18 cellular contexts compared by ENCODE assay signal in the genomic region with DNA sequence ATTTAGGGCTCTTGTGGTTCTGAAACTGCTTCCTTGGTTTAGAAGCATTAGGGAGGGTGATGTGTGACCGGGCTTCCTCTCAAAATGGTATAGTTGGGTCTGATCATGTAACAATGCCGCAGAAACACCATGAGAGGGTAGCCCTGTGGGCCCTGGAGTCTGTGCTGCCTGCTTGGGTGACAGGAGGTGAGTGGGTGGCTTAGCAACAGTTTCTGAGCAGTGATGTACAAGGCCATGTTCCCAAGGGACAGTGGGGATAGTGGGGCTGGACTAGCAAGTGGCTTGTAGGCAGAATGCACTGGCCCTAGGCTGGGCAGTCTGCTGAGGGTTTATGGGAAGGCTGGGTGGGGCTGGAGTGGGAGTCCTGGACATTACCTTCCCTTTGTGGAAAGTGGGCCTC.
A peak's percentile ranks its signal among the peaks of the same experiment; 100 is the strongest.
DNase-seq lines count a peak whose midpoint lies in the region; ATAC-seq and TF ChIP-seq lines count a peak whose summit lies in the region.
"Had no signal": no experiment of that assay in that cellular context is flagged by ENCODE, and none has a peak within 500 bp of the region (broad histone marks: within the 10 kb centered on the region; RNA-seq: fewer than 3 reads in every experiment).

No MANE protein-coding gene starts in this region.

- peak overlapping the region; percentile 24 for H3K27ac Mint-ChIP-seq in activated naive CD4-positive, alpha-beta T cell treated with anti-CD3 and anti-CD28 coated beads, Interleukin-2, amount 50 U/mL, for 24 hours
- H3K27ac Mint-ChIP-seq in IgD-negative memory B cell (peak overlapping the region in 2 of 3 donors; percentile 16 to 71), endothelial cell (ENCODE audit: unreplicated experiment) (peak overlapping the region; percentile 57)
- no peak overlapping the region for H3K27ac Mint-ChIP-seq in stimulated activated memory B cell treated with anti-CD40 and anti-IgM and Interleukin-4, amounts not matched to agents 10 μg/mL and 1 μg/mL and 100 μg/mL, for 72 hours
- H3K27ac Mint-ChIP-seq: CD14-positive monocyte had no signal

- H3K4me1 Mint-ChIP-seq in activated naive CD4-positive, alpha-beta T cell treated with anti-CD3 and anti-CD28 coated beads, Interleukin-2, amount 50 U/mL, for 24 hours = peaks cover 4% of the 10 kb centered on the region
- peaks cover 0 to 6% (median 4%) of the 10 kb centered on the region in 3 donors for H3K4me1 Mint-ChIP-seq in IgD-negative memory B cell
- H3K4me1 Mint-ChIP-seq in endothelial cell (ENCODE audit: unreplicated experiment) = peaks cover 8% of the 10 kb centered on the region
- H3K4me1 Mint-ChIP-seq in stimulated activated memory B cell treated with anti-CD40 and anti-IgM and Interleukin-4, amounts not matched to agents 10 μg/mL and 1 μg/mL and 100 μg/mL, for 72 hours = peaks cover 13% of the 10 kb centered on the region

- TF ChIP-seq CTCF in endothelial cell (IDR thresholded peaks at IDR 0.05; ENCODE audit: unreplicated experiment) = no peak

- no peak overlapping the region for H3K4me3 Mint-ChIP-seq in activated naive CD4-positive, alpha-beta T cell treated with anti-CD3 and anti-CD28 coated beads, Interleukin-2, amount 50 U/mL, for 24 hours
- H3K4me3 Mint-ChIP-seq in IgD-negative memory B cell (peak overlapping the region in 1 of 4 donors; percentile 49), endothelial cell (ENCODE audit: unreplicated experiment) (no peak overlapping the region)
- H3K4me3 Mint-ChIP-seq in stimulated activated memory B cell treated with anti-CD40 and anti-IgM and Interleukin-4, amounts not matched to agents 10 μg/mL and 1 μg/mL and 100 μg/mL, for 72 hours = no peak overlapping the region
- H3K4me3 Mint-ChIP-seq: CD14-positive monocyte had no signal

- H3K27me3 Mint-ChIP-seq in activated naive CD4-positive, alpha-beta T cell treated with anti-CD3 and anti-CD28 coated beads, Interleukin-2, amount 50 U/mL, for 24 hours = no peaks in the 10 kb centered on the region
- H3K27me3 Mint-ChIP-seq in IgD-negative memory B cell (peaks cover 2% of the 10 kb centered on the region), endothelial cell (ENCODE audit: unreplicated experiment) (peaks cover 4% of the 10 kb centered on the region)
- H3K27me3 Mint-ChIP-seq in stimulated activated memory B cell treated with anti-CD40 and anti-IgM and Interleukin-4, amounts not matched to agents 10 μg/mL and 1 μg/mL and 100 μg/mL, for 72 hours = peaks cover 23% of the 10 kb centered on the region

- H3K36me3 Mint-ChIP-seq in activated naive CD4-positive, alpha-beta T cell treated with anti-CD3 and anti-CD28 coated beads, Interleukin-2, amount 50 U/mL, for 24 hours = no peaks in the 10 kb centered on the region
- H3K36me3 Mint-ChIP-seq in IgD-negative memory B cell = no peaks in the 10 kb centered on the region
- peaks cover 4% of the 10 kb centered on the region for H3K36me3 Mint-ChIP-seq in endothelial cell (ENCODE audit: low read depth, unreplicated experiment)
- no peaks in the 10 kb centered on the region for H3K36me3 Mint-ChIP-seq in stimulated activated memory B cell treated with anti-CD40 and anti-IgM and Interleukin-4, amounts not matched to agents 10 μg/mL and 1 μg/mL and 100 μg/mL, for 72 hours
- H3K36me3 Mint-ChIP-seq: CD14-positive monocyte had no signal

- ATAC-seq in stimulated activated memory B cell treated with anti-CD40 and anti-IgM and Interleukin-4, amounts not matched to agents 10 μg/mL and 1 μg/mL and 100 μg/mL, for 72 hours = peak; percentile 59
- ATAC-seq: A549 had no signal

- no peak for DNase-seq in activated naive CD4-positive, alpha-beta T cell treated with anti-CD3 and anti-CD28 coated beads, Interleukin-2, amount 50 U/mL, for 16 hours
- no peak for DNase-seq in endothelial cell (ENCODE audit: low spot score)
- no peak for DNase-seq in activated effector memory CD4-positive, alpha-beta T cell treated with anti-CD3 and anti-CD28 coated beads, Interleukin-2, amount 50 U/mL, for 16 hours
- no peak for DNase-seq in COLO829 (ENCODE audit: low spot score)
- no peak for DNase-seq in NOMO-1 treated with DMSO at 0.1 percent for 48 hours (lab: John Stamatoyannopoulos, UW; ENCODE audit: unreplicated experiment)
- DNase-seq: Caco-2, DMS53, H7, NCI-H1417 treated with DMSO at 0.1 percent for 48 hours, NCI-H1930, NCI-H446, NCI-H69, RPMI8226 had no signal

- H3K9me3 Mint-ChIP-seq in activated naive CD4-positive, alpha-beta T cell treated with anti-CD3 and anti-CD28 coated beads, Interleukin-2, amount 50 U/mL, for 24 hours = no peaks in the 10 kb centered on the region
- H3K9me3 Mint-ChIP-seq in IgD-negative memory B cell (no peaks in the 10 kb centered on the region), endothelial cell (ENCODE audit: unreplicated experiment) (no peaks in the 10 kb centered on the region)
- no peaks in the 10 kb centered on the region for H3K9me3 Mint-ChIP-seq in stimulated activated memory B cell treated with anti-CD40 and anti-IgM and Interleukin-4, amounts not matched to agents 10 μg/mL and 1 μg/mL and 100 μg/mL, for 72 hours
